ENCODE assay signal across 11 cellular contexts in the genomic region with DNA sequence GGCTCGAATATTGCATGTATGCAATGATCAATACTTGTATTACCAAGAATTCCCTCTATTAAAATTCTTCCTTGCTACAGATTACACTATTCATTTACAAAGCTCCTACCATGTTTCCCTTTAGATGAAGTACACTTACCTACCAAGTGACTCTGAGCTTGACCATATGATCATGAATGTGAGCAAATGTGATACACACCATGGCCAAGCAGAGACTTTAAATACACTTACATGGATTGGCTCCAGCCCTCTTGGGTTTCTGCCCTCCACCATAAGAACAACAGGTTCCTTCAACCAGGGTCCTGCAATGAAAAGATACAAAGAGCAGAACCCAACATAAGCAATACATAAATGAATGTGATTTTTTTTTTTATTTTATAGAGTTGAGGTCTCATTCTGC. TPM values are rescaled to one million over a fixed set of nuclear protein-coding genes. Genes with fewer than 3 reads are reported as not detected.
"Had no signal": no experiment of that assay in that cellular context is flagged by ENCODE, and none has a peak within 500 bp of the region (broad histone marks: within the 10 kb centered on the region; RNA-seq: fewer than 3 reads in every experiment).

No MANE protein-coding gene starts in this region.

- ATAC-seq: GM23338, HCT116 had no signal

- DNase-seq: GM23248, GOT3, H7, HCEC 1CT, HFFc6 had no signal

- H3K9ac ChIP-seq: GM23248 had no signal

- H3K27ac Mint-ChIP-seq: GM23338, HFFc6 had no signal

- H2AFZ ChIP-seq: GM23248, GM23338 had no signal

- H3K4me3 Mint-ChIP-seq: GM23338, HFFc6 had no signal

- H3K4me1 ChIP-seq: HAP-1 had no signal

- H3K4me1 Mint-ChIP-seq: GM23338 had no signal

- FAIRE-seq: H1, H54 had no signal

- H3K4me3 ChIP-seq: GM23248, GM23338, HAP-1 had no signal

- H3K27ac ChIP-seq: GM23248 had no signal

- H3K4me2 ChIP-seq: GM23338 had no signal

- H3K36me3 ChIP-seq: HAP-1 had no signal

- H3K9me3 ChIP-seq: HAP-1 had no signal

- H3K9me3 Mint-ChIP-seq: GM23338, HFFc6 had no signal

RNA-seq across cellular contexts. Expression of a gene that starts 30.0 kb away (rescaled TPM):
- total RNA-seq: GM23248, GM23338, H1, H4, H7, HFFc6 had no signal
